In the genomic region with DNA sequence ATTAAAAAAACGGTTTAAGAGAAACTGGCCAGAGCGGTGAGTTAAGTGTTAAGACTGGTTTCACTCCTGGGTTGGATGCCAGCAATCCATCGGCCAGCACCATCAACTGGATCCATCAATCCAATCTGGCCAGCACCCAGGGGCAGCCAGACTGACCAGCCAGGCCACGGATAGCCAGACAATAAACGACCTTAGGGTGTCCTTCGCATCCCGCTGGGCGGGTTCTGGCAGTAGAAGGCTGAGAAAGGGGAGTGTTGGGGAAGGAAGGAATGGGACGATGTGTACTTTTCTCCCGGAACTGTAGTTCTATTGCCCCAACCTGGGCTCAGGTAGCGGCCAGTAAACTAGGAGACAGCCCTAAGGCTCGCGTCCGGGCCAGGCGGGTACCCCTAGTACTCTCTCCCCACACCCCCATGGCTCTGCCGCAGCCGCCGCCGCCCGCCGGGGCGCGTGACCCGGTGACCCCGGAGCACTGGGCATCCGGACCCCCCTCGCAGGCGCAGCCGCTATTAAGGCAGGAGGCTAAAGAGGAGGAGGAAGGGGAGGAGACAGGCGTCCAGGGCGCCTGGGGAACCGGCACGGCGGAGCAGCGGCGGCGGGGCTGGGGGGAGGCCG, we compare ENCODE assay signal across 9 cellular contexts. TPM values are rescaled to one million over a fixed set of nuclear protein-coding genes. Genes with fewer than 3 reads are reported as not detected.
DNase-seq lines count a peak whose midpoint lies in the region; ATAC-seq, FAIRE-seq and TF ChIP-seq lines count a peak whose summit lies in the region.
"Had no signal": no experiment of that assay in that cellular context is flagged by ENCODE, and none has a peak within 500 bp of the region (broad histone marks: within the 10 kb centered on the region; RNA-seq: fewer than 3 reads in every experiment).

A gene (plus strand): TSS at position 546 of the 615 bp plus-strand sequence. CDS start 276 bp downstream, outside the sequence.

- peak within 1 kb of the TSS; percentile 85 for H3K4me3 ChIP-seq in CD4-positive, CD25-positive, alpha-beta regulatory T cell (ENCODE audit: low read depth, low read length)
- H3K4me3 ChIP-seq in suprapubic skin = peak within 1 kb of the TSS; percentile 92

- peak; percentile 54 to 79 (median 68) for DNase-seq in CD4-positive, CD25-positive, alpha-beta regulatory T cell
- DNase-seq in RCC 7860 (ENCODE audit: low spot score) = peak; percentile 31
- peak; percentile 41 for DNase-seq in activated T-helper 9 cell treated with anti-CD3 and anti-CD28 coated beads, Interleukin-2, amount 50 U/mL, for 16 hours (ENCODE audit: low read depth)
- peak in 1 of 2 donors; percentile 44 for DNase-seq in frontal cortex (ENCODE audit: low spot score in 2 of 2)
- DNase-seq in nucleus accumbens (lab: John Stamatoyannopoulos, UW) = peak in 52 of 56 donors; percentile 8 to 87 (median 64)
- DNase-seq in suprapubic skin (ENCODE audit: low spot score in 2 of 2) = peak; percentile 70 to 80

- peak within 1 kb of the TSS; percentile 76 for H3K27ac ChIP-seq in CD4-positive, CD25-positive, alpha-beta regulatory T cell (ENCODE audit: insufficient read depth, low read length, poor library complexity, severe bottlenecking)
- H3K27ac ChIP-seq in suprapubic skin = peak within 1 kb of the TSS; percentile 95

- no peak for TF ChIP-seq EP300 in suprapubic skin (IDR thresholded peaks at IDR 0.05)

- 9% methylated on average over 15 of the region's 38 CpGs for WGBS in suprapubic skin

- H3K4me3 Mint-ChIP-seq in CD4-positive, CD25-positive, alpha-beta regulatory T cell = peak within 1 kb of the TSS in 3 of 4 donors; percentile 87 to 93 (median 90)

- H3K27me3 ChIP-seq in CD4-positive, CD25-positive, alpha-beta regulatory T cell (ENCODE audit: control insufficient read depth, insufficient read depth, low read length) = no peaks in the 10 kb centered on the region
- no peaks in the 10 kb centered on the region for H3K27me3 ChIP-seq in suprapubic skin

- H3K9me3 Mint-ChIP-seq in CD4-positive, CD25-positive, alpha-beta regulatory T cell = no peaks in the 10 kb centered on the region

- H3K36me3 Mint-ChIP-seq in CD4-positive, CD25-positive, alpha-beta regulatory T cell = no peaks in the 10 kb centered on the region

- H3K36me3 ChIP-seq in CD4-positive, CD25-positive, alpha-beta regulatory T cell (ENCODE audit: control insufficient read depth, insufficient read depth, low read length) = no peaks in the 10 kb centered on the region
- H3K36me3 ChIP-seq in suprapubic skin = no peaks in the 10 kb centered on the region

- H3K4me1 Mint-ChIP-seq in CD4-positive, CD25-positive, alpha-beta regulatory T cell = peaks cover 31 to 45% (median 34%) of the 10 kb centered on the region in 4 donors

- H3K4me1 ChIP-seq in CD4-positive, CD25-positive, alpha-beta regulatory T cell (ENCODE audit: control insufficient read depth, insufficient read depth, low read length, poor library complexity, severe bottlenecking) = peaks cover 29% of the 10 kb centered on the region
- H3K4me1 ChIP-seq in suprapubic skin = peaks cover 26% of the 10 kb centered on the region

- H3K27me3 Mint-ChIP-seq in CD4-positive, CD25-positive, alpha-beta regulatory T cell = no peaks in the 10 kb centered on the region

- peak; percentile 74 to 76 for ATAC-seq in CD4-positive, CD25-positive, alpha-beta regulatory T cell (ENCODE audit: low read depth in 2 of 2)
- ATAC-seq in GM19324 (IDR thresholded peaks at IDR 0.05; ENCODE audit: low FRiP score, unreplicated experiment) = peak; percentile 80
- peak; percentile 53 for ATAC-seq in HG03457 (IDR thresholded peaks at IDR 0.05; ENCODE audit: unreplicated experiment)

- TF ChIP-seq CTCF in suprapubic skin (IDR thresholded peaks at IDR 0.05) = no peak

- TF ChIP-seq POLR2A in suprapubic skin (IDR thresholded peaks at IDR 0.05) = no peak

- no peaks in the 10 kb centered on the region for H3K9me3 ChIP-seq in CD4-positive, CD25-positive, alpha-beta regulatory T cell (ENCODE audit: control insufficient read depth in 2 of 2, low read length in 2 of 2)
- H3K9me3 ChIP-seq in suprapubic skin = no peaks in the 10 kb centered on the region

- FAIRE-seq in RCC 7860 (lab: Jason Lieb, UNC) (no peak), frontal cortex (lab: Jason Lieb, UNC) (no peak)
- FAIRE-seq: islet of Langerhans had no signal

- H3K27ac Mint-ChIP-seq in CD4-positive, CD25-positive, alpha-beta regulatory T cell = peak within 1 kb of the TSS; percentile 85 to 96 (median 92)

RNA-seq across cellular contexts. Expression of the gene that starts here (rescaled TPM):
- 21.8 TPM for total RNA-seq in CD4-positive, CD25-positive, alpha-beta regulatory T cell
- polyA plus RNA-seq in CD4-positive, CD25-positive, alpha-beta regulatory T cell = 10 to 100 TPM in 1 of 4 donors, 1 to 10 TPM in 3; 7.8 to 10.9 (median 8.6) TPM
- total RNA-seq in frontal cortex (110 TPM), suprapubic skin (10 to 100 TPM in 3 of 4 donors, 1 to 10 TPM in 1; 9.0 to 15.1 (median 12.6) TPM)
